In the genomic region with DNA sequence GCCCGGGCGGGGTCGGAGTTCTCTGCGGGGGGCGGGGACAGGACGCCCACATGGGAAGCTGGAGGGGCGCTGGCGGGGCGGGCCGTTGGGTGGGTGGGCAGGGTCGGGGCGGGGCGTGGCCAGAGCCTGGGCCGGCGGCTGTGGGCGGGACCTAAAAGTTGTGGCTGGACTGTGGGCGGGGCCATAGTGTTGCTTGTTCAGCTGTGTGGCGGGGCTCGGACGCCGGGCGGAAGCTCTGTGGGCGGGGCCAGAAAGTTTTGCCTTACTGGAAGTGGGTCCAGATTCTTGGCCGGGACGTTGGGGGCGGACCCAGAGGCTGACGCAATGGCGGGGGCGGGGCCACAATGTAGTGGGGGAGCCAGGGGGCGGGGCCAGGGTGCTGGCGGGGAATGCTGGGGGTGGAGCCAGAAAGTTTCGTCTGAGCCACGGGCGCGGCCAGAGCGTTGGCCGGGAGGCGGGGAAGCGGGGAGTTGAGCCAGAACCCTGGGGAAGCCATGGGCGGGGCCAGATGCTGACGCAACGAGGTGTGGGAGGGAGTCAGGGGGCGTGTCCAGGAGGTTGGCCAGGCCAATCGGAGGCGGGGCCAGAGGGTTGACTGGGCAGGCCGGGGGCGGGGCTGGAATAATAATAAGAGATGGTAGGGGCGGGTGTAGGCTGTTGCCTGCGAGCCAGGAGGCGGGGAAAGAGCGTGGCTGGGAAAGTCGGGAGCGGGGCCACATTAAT, we compare ENCODE assay signal across 8 cellular contexts. TPM values are rescaled to one million over a fixed set of nuclear protein-coding genes. Genes with fewer than 3 reads are reported as not detected.
DNase-seq lines count a peak whose midpoint lies in the region; ATAC-seq and TF ChIP-seq lines count a peak whose summit lies in the region.

No MANE protein-coding gene starts in this region.

- TF ChIP-seq CTCF in A673 (conservative IDR thresholded peaks at IDR 0.05; ENCODE audit: low read depth, low read length): no peak
- TF ChIP-seq CTCF in WERI-Rb-1 (IDR thresholded peaks at IDR 0.05; ENCODE audit: low read depth, low read length): no peak
- TF ChIP-seq CTCF in breast epithelium (IDR thresholded peaks at IDR 0.05): no peak

- H3K27ac ChIP-seq in A673 (ENCODE audit: low read depth, low read length, poor library complexity, severe bottlenecking): peak overlapping the region; percentile 88
- peak overlapping the region; percentile 85 for H3K27ac ChIP-seq in WERI-Rb-1
- H3K27ac ChIP-seq in breast epithelium: peak overlapping the region; percentile 94 to 97
- peak overlapping the region; percentile 96 for H3K27ac ChIP-seq in skeletal muscle tissue (ENCODE audit: low read depth, low read length)

- H3K9me3 ChIP-seq in A673 (ENCODE audit: low read depth, low read length, poor library complexity, severe bottlenecking): no peaks in the 10 kb centered on the region
- no peaks in the 10 kb centered on the region for H3K9me3 ChIP-seq in WERI-Rb-1 (ENCODE audit: severe bottlenecking)
- H3K9me3 ChIP-seq in breast epithelium: no peaks in the 10 kb centered on the region
- H3K9me3 ChIP-seq in skeletal muscle tissue (ENCODE audit: control insufficient read depth in 3 of 3, low read length in 3 of 3): no peaks in the 10 kb centered on the region

- H3K9ac ChIP-seq in skeletal muscle tissue (ENCODE audit: low read depth in 1 of 3, low read length in 3 of 3): peak overlapping the region in 2 of 3 donors; percentile 25 to 94

- CTCF ChIA-PET in A673 (lab: Charles Lee): interaction anchor here (0.6 to 1.8 kb wide), 5 partner anchors 9 to 540 kb away, joined by 3 to 18 read pairs (median 4); a partner anchor contains a TSS

- intact Hi-C loops in A673 (cut with micrococcal nuclease; ENCODE audit: unreplicated experiment): loop anchor here (1.0 kb wide), 1 partner anchor 16 kb away; no protein-coding TSS in a partner anchor
- intact Hi-C loops in breast epithelium (cut with DNase I; ENCODE audit: low total_unique reads): no loop called here

- H3K4me3 ChIP-seq in A673 (ENCODE audit: low read depth, low read length, poor library complexity, severe bottlenecking) (peak overlapping the region; percentile 52), WERI-Rb-1 (ENCODE audit: low read depth, low read length) (peak overlapping the region; percentile 71), breast epithelium (peak overlapping the region; percentile 60 to 67 (median 64)), skeletal muscle tissue (ENCODE audit: low read length in 3 of 3) (peak overlapping the region; percentile 82 to 94 (median 91))

- POLR2A ChIA-PET in A673 (lab: Charles Lee; ENCODE audit: low non-redundant PET): interaction anchor here (0.6 to 1.4 kb wide), 4 partner anchors 13 to 157 kb away, joined by 3 to 9 read pairs (median 7); a partner anchor contains a TSS

- H3K36me3 ChIP-seq in A673 (ENCODE audit: insufficient read depth, low read length, poor library complexity, severe bottlenecking) (peaks cover 27% of the 10 kb centered on the region), WERI-Rb-1 (peaks cover 32% of the 10 kb centered on the region), breast epithelium (no peaks in the 10 kb centered on the region), skeletal muscle tissue (ENCODE audit: control insufficient read depth in 3 of 3, insufficient read depth in 3 of 3, low read length in 3 of 3) (peaks cover 30 to 32% (median 31%) of the 10 kb centered on the region in 3 donors)

- H3K4me1 ChIP-seq in A673 (ENCODE audit: insufficient read depth, low read length, poor library complexity, severe bottlenecking) (peaks cover 7% of the 10 kb centered on the region), breast epithelium (peaks cover 4 to 13% of the 10 kb centered on the region in 2 donors), skeletal muscle tissue (ENCODE audit: control insufficient read depth in 3 of 3, insufficient read depth in 3 of 3, low read length in 3 of 3) (peaks cover 15 to 33% (median 27%) of the 10 kb centered on the region in 3 donors)

- TF ChIP-seq POLR2A in breast epithelium (IDR thresholded peaks at IDR 0.05): no peak

- DNase-seq in A673 (ENCODE audit: low spot score): peak; percentile 99
- peak; percentile 100 for DNase-seq in NCI-H2196 treated with DMSO at 0.1 percent for 48 hours (lab: John Stamatoyannopoulos, UW; ENCODE audit: unreplicated experiment)
- DNase-seq in WERI-Rb-1: peak; percentile 100
- peak; percentile 100 for DNase-seq in breast epithelium (ENCODE audit: low spot score in 2 of 2)
- peak; percentile 99 for DNase-seq in iPS-NIHi11 (ENCODE audit: low spot score)

- BruUV-seq in A673 (replicated peaks; lab: Mats Ljungman, UMichigan): no TSS peak

- no peaks in the 10 kb centered on the region for H3K27me3 ChIP-seq in A673 (replicated peaks; ENCODE audit: insufficient read depth, low read depth, low read length, poor library complexity)
- no peaks in the 10 kb centered on the region for H3K27me3 ChIP-seq in WERI-Rb-1 (ENCODE audit: insufficient read depth, low read depth, severe bottlenecking)
- H3K27me3 ChIP-seq in breast epithelium: no peaks in the 10 kb centered on the region
- H3K27me3 ChIP-seq in skeletal muscle tissue (ENCODE audit: control insufficient read depth in 3 of 3, insufficient read depth in 3 of 3, low read length in 3 of 3): no peaks in the 10 kb centered on the region

- peak; percentile 58 for ATAC-seq in GM18873 (IDR thresholded peaks at IDR 0.05; ENCODE audit: low FRiP score, unreplicated experiment)
- ATAC-seq in HG03139 (IDR thresholded peaks at IDR 0.05; ENCODE audit: unreplicated experiment): peak; percentile 58

RNA-seq across cellular contexts. Expression of a gene that starts 0.5 kb away (rescaled TPM):
- total RNA-seq in A673 (2021) (36.4 and 39.7 TPM in 2 replicates), breast epithelium (10 to 100 TPM in 2 of 3 donors, 1 to 10 TPM in 1; 9.4 to 15.1 (median 14.8) TPM), skeletal muscle tissue (4.2 TPM)

RNA-seq across cellular contexts. Expression of a gene that starts 17.8 kb away (rescaled TPM):
- total RNA-seq in A673 (2021): 13.8 and 15.9 TPM in 2 replicates
- 10 to 100 TPM in 1 of 3 donors, 1 to 10 TPM in 2; 5.3 to 10.5 (median 7.2) TPM for total RNA-seq in breast epithelium
- 1.6 TPM for total RNA-seq in skeletal muscle tissue

RNA-seq across cellular contexts. Expression of a gene that starts 25.9 kb away (rescaled TPM):
- total RNA-seq in A673 (2021): 2.7 and 3.7 TPM in 2 replicates
- 1 to 10 TPM; 4.5 to 7.5 (median 6.4) TPM for total RNA-seq in breast epithelium
- total RNA-seq in skeletal muscle tissue: 2.6 TPM

RNA-seq across cellular contexts. Expression of a gene that starts 52.8 kb away (rescaled TPM):
- total RNA-seq in A673 (2021): 0.92 and 1.2 TPM in 2 replicates
- 10 to 100 TPM in 2 of 3 donors, 1 to 10 TPM in 1; 7.5 to 20.0 (median 10.8) TPM for total RNA-seq in breast epithelium
- total RNA-seq in skeletal muscle tissue: 1.0 TPM

Comparison
In these comparisons a context has a peak if more than half of its experiments do, and no peak if none do; other contexts are left out.
1. Peak in every context shown above with its lines: DNase-seq, ATAC-seq, H3K4me3 ChIP-seq and H3K27ac ChIP-seq.